8 cellular contexts compared by ENCODE assay signal in the genomic region with DNA sequence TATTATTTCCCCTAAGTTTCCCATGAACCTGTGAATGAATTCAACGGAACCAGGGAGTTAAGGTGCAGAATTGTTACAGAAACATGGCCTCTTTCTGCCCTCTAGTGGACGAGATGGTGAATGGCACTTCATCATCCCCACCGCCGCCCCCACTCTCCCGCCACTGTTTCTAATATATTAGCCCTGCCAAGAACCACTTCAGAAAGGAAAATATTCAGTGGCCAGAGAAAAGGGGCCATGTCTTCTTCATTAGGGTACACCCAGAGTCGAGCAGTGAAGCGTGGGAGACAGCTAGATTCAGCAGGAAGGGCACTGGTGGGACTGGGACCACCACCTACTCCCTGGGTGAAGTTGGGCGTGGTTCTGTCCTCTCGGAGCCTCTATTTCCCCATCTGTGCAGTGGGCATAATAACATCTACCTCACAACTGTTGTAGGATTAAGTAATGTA. TPM values are rescaled to one million over a fixed set of nuclear protein-coding genes. Genes with fewer than 3 reads are reported as not detected.
DNase-seq lines count a peak whose midpoint lies in the region; ATAC-seq and TF ChIP-seq lines count a peak whose summit lies in the region.

No MANE protein-coding gene starts in this region.

- H3K27ac ChIP-seq in uterus, result peak overlapping the region; percentile 69 to 70

- H3K4me1 Mint-ChIP-seq in activated CD4-positive, alpha-beta T cell treated with anti-CD3 and anti-CD28 coated beads for 36 hours, result no peaks in the 10 kb centered on the region
- H3K4me1 Mint-ChIP-seq in naive thymus-derived CD8-positive, alpha-beta T cell, result peaks cover 0 to 3% (median 0%) of the 10 kb centered on the region in 4 donors

- no peaks in the 10 kb centered on the region for H3K4me1 ChIP-seq in uterus

- TF ChIP-seq CTCF in epithelial cell of esophagus (IDR thresholded peaks at IDR 0.05; ENCODE audit: insufficient read depth, low read depth, low read length, missing control alignments), result peak; percentile 70
- TF ChIP-seq CTCF in uterus (IDR thresholded peaks at IDR 0.05), result peak; percentile 57 to 87 (median 77)

- H3K36me3 Mint-ChIP-seq in activated CD4-positive, alpha-beta T cell treated with anti-CD3 and anti-CD28 coated beads for 36 hours (ENCODE audit: low read depth), result no peaks in the 10 kb centered on the region
- no peaks in the 10 kb centered on the region for H3K36me3 Mint-ChIP-seq in naive thymus-derived CD8-positive, alpha-beta T cell

- H3K4me3 ChIP-seq in epithelial cell of esophagus (ENCODE audit: low read length) (no peak overlapping the region), uterus (no peak overlapping the region)

- no peaks in the 10 kb centered on the region for H3K9me3 Mint-ChIP-seq in activated CD4-positive, alpha-beta T cell treated with anti-CD3 and anti-CD28 coated beads for 36 hours (ENCODE audit: low read depth)
- H3K9me3 Mint-ChIP-seq in naive thymus-derived CD8-positive, alpha-beta T cell, result no peaks in the 10 kb centered on the region

- POLR2A ChIA-PET in activated CD4-positive, alpha-beta T cell treated with anti-CD3 and anti-CD28 coated beads for 36 hours (lab: Charles Lee), result no interaction called here
- POLR2A ChIA-PET in naive thymus-derived CD8-positive, alpha-beta T cell (lab: Charles Lee), result no interaction called here

- DNase-seq in activated CD4-positive, CD25-positive, alpha-beta regulatory T cell treated with anti-CD3 and anti-CD28 coated beads, Interleukin-2, amount 50 U/mL, for 16 hours (ENCODE audit: low read depth, low spot score), result peak; percentile 12
- DNase-seq in activated CD4-positive, CD25-positive, alpha-beta regulatory T cell treated with anti-CD3 and anti-CD28 coated beads, Interleukin-2, amount 50 U/mL, for 72 hours, result no peak
- DNase-seq in NCI-H1105 (lab: John Stamatoyannopoulos, UW) (peak; percentile 48), epithelial cell of esophagus (ENCODE audit: low read depth) (no peak), uterus (peak; percentile 52 to 58)
- peak; percentile 51 for DNase-seq in activated CD4-positive, alpha-beta T cell treated with anti-CD3 and anti-CD28 coated beads for 36 hours
- DNase-seq in naive thymus-derived CD8-positive, alpha-beta T cell, result peak in 9 of 10 donors; percentile 8 to 48 (median 26)

- CTCF ChIA-PET in activated CD4-positive, alpha-beta T cell treated with anti-CD3 and anti-CD28 coated beads for 36 hours (lab: Charles Lee), result interaction anchor here (0.8 to 4.3 kb wide), 12 partner anchors 9 to 446 kb away, joined by 3 to 35 read pairs (median 4); no protein-coding TSS in a partner anchor

- no peaks in the 10 kb centered on the region for H3K9me3 ChIP-seq in uterus

- H3K27me3 Mint-ChIP-seq in activated CD4-positive, alpha-beta T cell treated with anti-CD3 and anti-CD28 coated beads for 36 hours, result peaks cover 8% of the 10 kb centered on the region
- peaks cover 10 to 36% (median 18%) of the 10 kb centered on the region in 5 donors for H3K27me3 Mint-ChIP-seq in naive thymus-derived CD8-positive, alpha-beta T cell

- H3K27me3 ChIP-seq in uterus, result no peaks in the 10 kb centered on the region

- peak; percentile 57 for ATAC-seq in activated CD4-positive, alpha-beta T cell treated with anti-CD3 and anti-CD28 coated beads for 36 hours
- peak; percentile 42 to 64 for ATAC-seq in naive thymus-derived CD8-positive, alpha-beta T cell
- no peak for ATAC-seq in HG02884 (IDR thresholded peaks at IDR 0.05; ENCODE audit: unreplicated experiment)

- H3K36me3 ChIP-seq in uterus, result no peaks in the 10 kb centered on the region

- no peak overlapping the region for H3K4me3 Mint-ChIP-seq in activated CD4-positive, alpha-beta T cell treated with anti-CD3 and anti-CD28 coated beads for 36 hours
- no peak overlapping the region for H3K4me3 Mint-ChIP-seq in naive thymus-derived CD8-positive, alpha-beta T cell

- intact Hi-C loops in activated CD4-positive, alpha-beta T cell treated with anti-CD3 and anti-CD28 coated beads for 36 hours (cut with DNase I, micrococcal nuclease), result loop anchor here (1.0 to 10.0 kb wide), 5 partner anchors 39 to 396 kb away; no protein-coding TSS in a partner anchor
- intact Hi-C loops in uterus (cut with DNase I; ENCODE audit: low total_unique reads), result loop anchor here (5.0 to 10.0 kb wide), 2 partner anchors 220 to 388 kb away; no protein-coding TSS in a partner anchor

- no peak for TF ChIP-seq POLR2A in uterus (IDR thresholded peaks at IDR 0.05)

- H3K27ac Mint-ChIP-seq in activated CD4-positive, alpha-beta T cell treated with anti-CD3 and anti-CD28 coated beads for 36 hours, result no peak overlapping the region
- H3K27ac Mint-ChIP-seq in naive thymus-derived CD8-positive, alpha-beta T cell, result peak overlapping the region in 1 of 10 donors; percentile 11

RNA-seq across cellular contexts. Expression of gene SYT13, which starts 46.4 kb away (rescaled TPM):
- total RNA-seq in activated CD4-positive, alpha-beta T cell treated with anti-CD3 and anti-CD28 coated beads for 36 hours, result not detected
- not detected for total RNA-seq in naive thymus-derived CD8-positive, alpha-beta T cell
- not detected for polyA plus RNA-seq in naive thymus-derived CD8-positive, alpha-beta T cell
- 1 to 10 TPM in 1 of 4 donors, not detected in 3; 4.9 TPM for total RNA-seq in uterus

Comparison
In these comparisons a context has a peak if more than half of its experiments do, and no peak if none do; other contexts are left out.
1. DNase-seq: peak in activated CD4-positive, CD25-positive, alpha-beta regulatory T cell treated with anti-CD3 and anti-CD28 coated beads, Interleukin-2, amount 50 U/mL, for 16 hours (single experiment), NCI-H1105 (single experiment), activated CD4-positive, alpha-beta T cell treated with anti-CD3 and anti-CD28 coated beads for 36 hours (single experiment), naive thymus-derived CD8-positive, alpha-beta T cell (9 of 10) and uterus (2 of 2); none in activated CD4-positive, CD25-positive, alpha-beta regulatory T cell treated with anti-CD3 and anti-CD28 coated beads, Interleukin-2, amount 50 U/mL, for 72 hours (single experiment) and epithelial cell of esophagus (single experiment).